1 cellular context compared by ENCODE assay signal in the genomic region with DNA sequence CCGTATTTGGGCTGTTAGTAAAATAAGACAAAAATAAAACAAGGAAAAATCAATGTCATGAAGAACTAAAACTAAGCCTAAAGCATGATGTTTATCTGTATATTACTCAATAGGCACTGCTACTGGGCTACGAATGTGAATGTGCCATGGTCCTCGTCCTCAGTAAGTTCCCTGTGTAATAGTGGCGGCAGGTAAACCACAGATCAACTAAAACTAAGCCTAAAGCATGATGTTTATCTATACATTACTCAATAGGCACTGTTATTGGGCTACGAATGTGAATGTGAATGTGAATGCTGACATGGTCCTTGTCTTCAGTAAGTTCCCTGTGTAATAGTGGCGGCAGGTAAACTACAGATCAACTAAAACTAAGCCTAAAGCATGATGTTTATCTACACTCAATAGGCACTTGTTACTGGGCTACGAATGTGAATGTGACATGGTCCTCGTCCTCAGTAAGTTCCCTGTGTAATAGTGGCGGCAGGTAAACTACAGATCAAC.
TF ChIP-seq lines count a peak whose summit lies in the region.
"Not testable (repeated sequence)": the region's sequence is repeated elsewhere in the genome, so short reads cannot be mapped to it uniquely, and the experiment has no call there.

No MANE protein-coding gene starts in this region.

TF ChIP-seq in HepG2, 621 proteins besides CTCF, POLR2A, EP300 and RAD21:
- TF ChIP-seq CREB1 (IDR thresholded peaks at IDR 0.05) = not testable (repeated sequence)
- 0 out of 2 replicates have a peak, but pooled peaks have one; percentile 5 for TF ChIP-seq CREB1 (CRISPR knock-in tag; IDR thresholded peaks at IDR 0.05)
